Comparison of ENCODE assay signal across 25 cellular contexts in the genomic region with DNA sequence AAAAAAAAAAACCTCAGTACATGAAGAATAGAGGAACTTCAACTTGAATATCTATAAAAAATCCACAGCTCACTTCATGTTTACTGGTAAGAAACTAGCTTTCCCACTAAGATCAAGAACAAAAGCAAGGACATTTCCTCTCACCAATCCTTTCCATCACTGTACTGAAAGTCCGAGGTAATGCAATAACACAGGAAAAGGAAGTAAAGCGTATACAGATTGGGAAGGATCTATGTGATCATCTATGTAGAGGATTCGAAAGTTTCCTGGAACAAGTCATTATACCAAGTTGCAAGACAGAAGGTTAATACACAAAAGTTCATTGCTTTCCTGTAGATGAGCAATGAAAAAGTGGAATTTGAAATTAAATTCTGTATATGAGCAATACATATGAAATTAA.
DNase-seq lines count a peak whose midpoint lies in the region; ATAC-seq and TF ChIP-seq lines count a peak whose summit lies in the region.
"Had no signal": no experiment of that assay in that cellular context is flagged by ENCODE, and none has a peak within 500 bp of the region (broad histone marks: within the 10 kb centered on the region; RNA-seq: fewer than 3 reads in every experiment).

No MANE protein-coding gene starts in this region.

- H3K9me3 ChIP-seq in BE2C, result no peaks in the 10 kb centered on the region

- no peaks in the 10 kb centered on the region for H3K27me3 ChIP-seq in BE2C

- peak overlapping the region; percentile 84 for H3K27ac Mint-ChIP-seq in endothelial cell (ENCODE audit: unreplicated experiment)
- H3K27ac Mint-ChIP-seq in progenitor cell of endocrine pancreas, result no peak overlapping the region
- H3K27ac Mint-ChIP-seq: B cell had no signal

- ATAC-seq in GM21825 (IDR thresholded peaks at IDR 0.05; ENCODE audit: unreplicated experiment), result no peak
- ATAC-seq: Panc1 had no signal

- no peaks in the 10 kb centered on the region for H3K4me1 ChIP-seq in BE2C

- DNase-seq in GF-D8 (lab: John Stamatoyannopoulos, UW) (peak; percentile 23), MV-4-11 (lab: John Stamatoyannopoulos, UW) (peak; percentile 64), endothelial cell (ENCODE audit: low spot score) (no peak), pulmonary artery endothelial cell (ENCODE audit: low read depth, low spot score) (peak; percentile 33), BE2C (no peak), progenitor cell of endocrine pancreas (ENCODE audit: low spot score, unreplicated experiment) (no peak)
- DNase-seq: Calu3; DMS153; DND-41; HCEC 1CT; IMR-90; MM.1S; NCI-H1105; NCI-H1436 treated with DMSO at 0.1 percent for 48 hours; NCI-H187 treated with DMSO at 0.1 percent for 48 hours; NCI-H2171 treated with DMSO at 0.1 percent for 48 hours; NCI-H345; NCI-H524; NCI-H774; NK-92 treated with Interleukin-12 subunit alpha and Interleukin-12 subunit beta, amount 100 ng/mL, for 24 hours; SHP77 had no signal

- H3K27me3 Mint-ChIP-seq in endothelial cell (ENCODE audit: unreplicated experiment), result no peaks in the 10 kb centered on the region
- H3K27me3 Mint-ChIP-seq in progenitor cell of endocrine pancreas, result no peaks in the 10 kb centered on the region
- H3K27me3 Mint-ChIP-seq: B cell had no signal

- H3K4me3 ChIP-seq in BE2C (ENCODE audit: low read depth, low read length), result no peak overlapping the region

- TF ChIP-seq CTCF in endothelial cell (IDR thresholded peaks at IDR 0.05; ENCODE audit: unreplicated experiment) (no peak), BE2C (IDR thresholded peaks at IDR 0.05; ENCODE audit: low read depth, low read length) (no peak), progenitor cell of endocrine pancreas (IDR thresholded peaks at IDR 0.05; ENCODE audit: unreplicated experiment) (no peak)

- no peaks in the 10 kb centered on the region for H3K9me3 Mint-ChIP-seq in endothelial cell (ENCODE audit: unreplicated experiment)
- H3K9me3 Mint-ChIP-seq in progenitor cell of endocrine pancreas (ENCODE audit: low read depth), result peaks cover 26% of the 10 kb centered on the region

- H3K36me3 ChIP-seq in BE2C, result peaks cover 8% of the 10 kb centered on the region

- peaks cover 43% of the 10 kb centered on the region for H3K36me3 Mint-ChIP-seq in endothelial cell (ENCODE audit: low read depth, unreplicated experiment)
- H3K36me3 Mint-ChIP-seq in progenitor cell of endocrine pancreas (ENCODE audit: insufficient read depth), result peaks cover 51% of the 10 kb centered on the region

- H3K4me1 Mint-ChIP-seq in endothelial cell (ENCODE audit: unreplicated experiment), result peaks cover 23% of the 10 kb centered on the region
- H3K4me1 Mint-ChIP-seq in progenitor cell of endocrine pancreas (ENCODE audit: low read depth), result peaks cover 5% of the 10 kb centered on the region

- peak overlapping the region; percentile 2 for H3K4me3 Mint-ChIP-seq in endothelial cell (ENCODE audit: unreplicated experiment)
- no peak overlapping the region for H3K4me3 Mint-ChIP-seq in progenitor cell of endocrine pancreas (ENCODE audit: low read depth)
- H3K4me3 Mint-ChIP-seq: B cell, CD14-positive monocyte had no signal

Comparison
In these comparisons a context has a peak if more than half of its experiments do, and no peak if none do; other contexts are left out.
1. DNase-seq: peak in GF-D8 (single experiment), MV-4-11 (single experiment) and pulmonary artery endothelial cell (single experiment); none in endothelial cell (single experiment), BE2C (single experiment) and progenitor cell of endocrine pancreas (single experiment).